Comparison of ENCODE assay signal across 9 cellular contexts in the genomic region with DNA sequence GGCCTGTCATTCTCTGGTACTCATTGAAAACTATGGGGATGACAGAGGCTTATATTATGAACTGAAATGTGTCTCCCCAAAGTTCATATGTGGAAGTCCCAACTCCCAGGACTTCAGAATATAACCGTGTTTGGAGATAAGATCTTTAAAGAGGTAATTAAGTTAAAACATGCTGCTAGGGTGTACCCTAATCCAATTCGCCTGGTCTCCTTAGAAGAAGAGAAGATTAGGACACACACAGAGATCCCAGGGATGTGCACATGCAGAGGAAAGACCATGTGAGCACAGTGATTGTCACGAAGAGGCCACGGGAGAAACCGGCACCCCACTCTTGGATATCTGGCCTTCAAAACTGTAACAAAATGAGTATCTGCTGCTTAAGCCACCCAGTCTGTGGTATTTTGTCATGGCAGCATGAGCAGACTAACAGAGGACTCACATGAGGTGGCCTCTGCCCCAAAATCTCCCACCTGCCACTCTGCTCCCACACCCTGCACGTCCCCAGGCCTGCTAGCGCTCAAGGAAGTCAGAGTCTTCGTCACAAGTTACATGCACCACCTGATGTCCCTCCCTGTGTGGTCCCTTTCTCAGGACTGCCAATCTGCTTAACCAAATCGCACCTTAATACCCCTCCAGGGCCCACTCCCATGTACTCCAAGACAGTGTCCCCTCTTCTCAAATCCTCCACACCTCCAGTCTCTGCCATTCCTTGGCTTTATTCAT. TPM values are rescaled to one million over a fixed set of nuclear protein-coding genes. Genes with fewer than 3 reads are reported as not detected.
A peak's percentile ranks its signal among the peaks of the same experiment; 100 is the strongest.
DNase-seq lines count a peak whose midpoint lies in the region; ATAC-seq and TF ChIP-seq lines count a peak whose summit lies in the region.
"Had no signal": no experiment of that assay in that cellular context is flagged by ENCODE, and none has a peak within 500 bp of the region (broad histone marks: within the 10 kb centered on the region; RNA-seq: fewer than 3 reads in every experiment).

No MANE protein-coding gene starts in this region.

- no peak for TF ChIP-seq CTCF in HCT116 (IDR thresholded peaks at IDR 0.05 in 2 of 3, conservative IDR thresholded peaks at IDR 0.05 in 1 of 3; ENCODE audit: borderline replicate concordance in 1 of 3, insufficient read depth in 1 of 3, low read depth in 2 of 3, low read length in 2 of 3)
- no peak for TF ChIP-seq CTCF in left ventricle myocardium inferior (IDR thresholded peaks at IDR 0.05; ENCODE audit: borderline replicate concordance)
- TF ChIP-seq CTCF in spleen (IDR thresholded peaks at IDR 0.05 in 8 of 11, conservative IDR thresholded peaks at IDR 0.05 in 3 of 11), result no peak

- DNase-seq in HCT116 (ENCODE audit: low read depth, low spot score) (no peak), left ventricle myocardium inferior (no peak), spleen (no peak), H7 (no peak), NCI-H345 treated with DMSO at 0.1 percent for 48 hours (lab: John Stamatoyannopoulos, UW; ENCODE audit: unreplicated experiment) (no peak)
- no peak for DNase-seq in activated CD4-positive, alpha-beta memory T cell treated with anti-CD3 and anti-CD28 coated beads for 36 hours
- DNase-seq: NCI-H1092 treated with DMSO at 0.1 percent for 48 hours had no signal

- peak overlapping the region; percentile 51 for H3K9ac ChIP-seq in HCT116 (ENCODE audit: low read length)

- TF ChIP-seq RAD21 in HCT116 (IDR thresholded peaks at IDR 0.05; ENCODE audit: low read depth), result no peak

- H3K4me1 Mint-ChIP-seq in activated CD4-positive, alpha-beta memory T cell treated with anti-CD3 and anti-CD28 coated beads for 36 hours (ENCODE audit: low read depth), result peaks cover 11% of the 10 kb centered on the region

- TF ChIP-seq POLR2A in HCT116 (IDR thresholded peaks at IDR 0.05; ENCODE audit: borderline replicate concordance, extremely low read depth, insufficient read depth, insufficient read length) (no peak), spleen (IDR thresholded peaks at IDR 0.05) (no peak)

- H3K79me2 ChIP-seq in HCT116 (ENCODE audit: insufficient read depth, low read length), result peaks cover 14% of the 10 kb centered on the region; the same call in 1 of the 2 replicates

- H3K4me3 Mint-ChIP-seq in activated CD4-positive, alpha-beta memory T cell treated with anti-CD3 and anti-CD28 coated beads for 36 hours, result no peak overlapping the region

- peak overlapping the region; percentile 78 for H3K4me2 ChIP-seq in HCT116 (ENCODE audit: low read length)

- H4K20me1 ChIP-seq in HCT116 (ENCODE audit: insufficient read depth), result no peaks in the 10 kb centered on the region

- ATAC-seq in HCT116 (peak; percentile 9; the same call in 1 of the 2 replicates), HG03025 (IDR thresholded peaks at IDR 0.05; ENCODE audit: low FRiP score, unreplicated experiment) (no peak), GM19324 (IDR thresholded peaks at IDR 0.05; ENCODE audit: low FRiP score, unreplicated experiment) (no peak)

- CTCF ChIA-PET in HCT116 (lab: Charles Lee), result interaction anchor here (1.1 to 1.8 kb wide), 2 partner anchors 15 to 45 kb away, joined by 4 read pairs; no protein-coding TSS in a partner anchor
- CTCF ChIA-PET in activated CD4-positive, alpha-beta memory T cell treated with anti-CD3 and anti-CD28 coated beads for 36 hours (lab: Charles Lee), result no interaction called here

- no peaks in the 10 kb centered on the region for H3K9me3 Mint-ChIP-seq in activated CD4-positive, alpha-beta memory T cell treated with anti-CD3 and anti-CD28 coated beads for 36 hours

- peaks cover 79% of the 10 kb centered on the region for H3K36me3 Mint-ChIP-seq in activated CD4-positive, alpha-beta memory T cell treated with anti-CD3 and anti-CD28 coated beads for 36 hours

- 82 to 88% (median 86%) methylated on average over 9 of the region's 9 CpGs for WGBS in spleen, 5 donors

- no peaks in the 10 kb centered on the region for H3K27me3 ChIP-seq in HCT116 (ENCODE audit: insufficient read depth, low read length)
- H3K27me3 ChIP-seq in left ventricle myocardium inferior (ENCODE audit: low read depth), result no peaks in the 10 kb centered on the region
- H3K27me3 ChIP-seq in spleen (replicated peaks in 1 of 7), result no peaks in the 10 kb centered on the region
- no peaks in the 10 kb centered on the region for H3K27me3 ChIP-seq in H7 (ENCODE audit: control insufficient read depth, insufficient read depth, low read length)

- peak overlapping the region; percentile 35 for H3K27ac Mint-ChIP-seq in activated CD4-positive, alpha-beta memory T cell treated with anti-CD3 and anti-CD28 coated beads for 36 hours

- H3K36me3 ChIP-seq in HCT116 (ENCODE audit: control insufficient read depth in 1 of 2, insufficient read depth in 2 of 2, low read length in 2 of 2), result peaks cover 13 to 62% of the 10 kb centered on the region in 2 experiments
- peaks cover 86% of the 10 kb centered on the region for H3K36me3 ChIP-seq in left ventricle myocardium inferior
- peaks cover 2 to 100% (median 97%) of the 10 kb centered on the region in 6 donors for H3K36me3 ChIP-seq in spleen
- H3K36me3 ChIP-seq in H7 (replicated peaks; ENCODE audit: control insufficient read depth, insufficient read depth, low read length), result peaks cover 17% of the 10 kb centered on the region

- no peak overlapping the region for H2AFZ ChIP-seq in HCT116 (ENCODE audit: low read depth, low read length, poor library complexity, severe bottlenecking)

- POLR2A ChIA-PET in HCT116 (lab: Charles Lee), result no interaction called here
- POLR2A ChIA-PET in activated CD4-positive, alpha-beta memory T cell treated with anti-CD3 and anti-CD28 coated beads for 36 hours (lab: Charles Lee), result interaction anchor here (1.0 kb wide), 1 partner anchor 11 kb away, joined by 3 read pairs; no protein-coding TSS in a partner anchor

- BruUV-seq in HCT116 (replicated peaks; lab: Mats Ljungman, UMichigan), result TSS peak; percentile 78

- RAD21 ChIA-PET in HCT116 (lab: Charles Lee; ENCODE audit: low non-redundant PET in 1 of 2, low total read pairs in 2 of 2, uncharacterized antibody in 2 of 2, unreplicated experiment in 2 of 2), result interaction anchor here (0.6 to 1.5 kb wide), 3 partner anchors 15 to 44 kb away, joined by 3 to 4 read pairs (median 4); no protein-coding TSS in a partner anchor

- H3K9me3 ChIP-seq in HCT116 (ENCODE audit: control insufficient read depth in 1 of 2, insufficient read depth in 1 of 2, low read depth in 1 of 2, low read length in 2 of 2) (no peaks in the 10 kb centered on the region), left ventricle myocardium inferior (replicated peaks) (no peaks in the 10 kb centered on the region), spleen (no peaks in the 10 kb centered on the region)

- H3K4me1 ChIP-seq in HCT116 (ENCODE audit: control insufficient read depth in 1 of 2, insufficient read depth in 2 of 2, low read length in 2 of 2) (peaks cover 36 to 72% of the 10 kb centered on the region in 2 experiments), left ventricle myocardium inferior (peaks cover 81% of the 10 kb centered on the region), spleen (peaks cover 0 to 36% (median 16%) of the 10 kb centered on the region in 6 donors)

- intact Hi-C loops in HCT116 (cut with micrococcal nuclease) (loop anchor here (2.0 kb wide), 2 partner anchors 37 to 45 kb away; a partner anchor contains a TSS), left ventricle myocardium inferior (cut with micrococcal nuclease) (loop anchor here (5.0 kb wide), 1 partner anchor 48 kb away; a partner anchor contains a TSS), spleen (cut with DNase I; ENCODE audit: low total_unique reads) (no loop called here)
- intact Hi-C loops in activated CD4-positive, alpha-beta memory T cell treated with anti-CD3 and anti-CD28 coated beads for 36 hours (cut with micrococcal nuclease), result no loop called here

- peak overlapping the region; percentile 94 for H3K27ac ChIP-seq in HCT116 (ENCODE audit: low read depth, low read length)
- H3K27ac ChIP-seq in left ventricle myocardium inferior (replicated peaks), result peak overlapping the region; percentile 90
- peak overlapping the region in 5 of 8 donors; percentile 37 to 61 (median 54) for H3K27ac ChIP-seq in spleen

- H3K27me3 Mint-ChIP-seq in activated CD4-positive, alpha-beta memory T cell treated with anti-CD3 and anti-CD28 coated beads for 36 hours, result no peaks in the 10 kb centered on the region

- H3K9me2 ChIP-seq in HCT116 (ENCODE audit: insufficient read depth), result no peaks in the 10 kb centered on the region

- peak overlapping the region in 1 of 2 experiments; percentile 29; a peak in 2 of 4 replicates for H3K4me3 ChIP-seq in HCT116 (replicated peaks in 1 of 2; ENCODE audit: low read depth in 1 of 2, low read length in 2 of 2)
- peak overlapping the region; percentile 14 for H3K4me3 ChIP-seq in left ventricle myocardium inferior
- no peak overlapping the region for H3K4me3 ChIP-seq in spleen
- H3K4me3 ChIP-seq in H7 (ENCODE audit: insufficient read depth, low read depth, low read length), result no peak overlapping the region

TF ChIP-seq in HCT116, 20 proteins besides CTCF, POLR2A, EP300 and RAD21:
- no peak for TF ChIP-seq SIN3A (IDR thresholded peaks at IDR 0.05; ENCODE audit: low read depth)
- no peak for TF ChIP-seq EZH2 (IDR thresholded peaks at IDR 0.05)
- TF ChIP-seq ELF1 (IDR thresholded peaks at IDR 0.05; ENCODE audit: borderline replicate concordance, low read depth), result no peak
- no peak for TF ChIP-seq EGR1 (IDR thresholded peaks at IDR 0.05; ENCODE audit: low read depth)
- TF ChIP-seq SP1 (IDR thresholded peaks at IDR 0.05; ENCODE audit: low read depth), result no peak
- no peak for TF ChIP-seq SRF (IDR thresholded peaks at IDR 0.05; ENCODE audit: low read depth)
- TF ChIP-seq CEBPB (IDR thresholded peaks at IDR 0.05; ENCODE audit: low read depth), result no peak
- no peak for TF ChIP-seq TCF7L2 (IDR thresholded peaks at IDR 0.05; ENCODE audit: borderline replicate concordance, extremely low read depth, insufficient read depth, insufficient read length)
- TF ChIP-seq ZFX (IDR thresholded peaks at IDR 0.05), result no peak

RNA-seq across cellular contexts. Expression of a gene that starts 26.8 kb away (rescaled TPM):
- total RNA-seq in HCT116 (2021; ENCODE audit: unreplicated experiment), result not detected
- polyA plus RNA-seq in HCT116 (2012), result 1.4 and 1.8 TPM in 2 replicates
- not detected for total RNA-seq in activated CD4-positive, alpha-beta memory T cell treated with anti-CD3 and anti-CD28 coated beads for 36 hours
- total RNA-seq in left ventricle myocardium inferior, result 34.3 TPM
- total RNA-seq in spleen, result 1 to 10 TPM in 6 of 7 donors, not detected in 1; 1.0 to 3.8 (median 2.0) TPM
- 1 to 10 TPM; 5.6 to 8.0 (median 6.7) TPM for polyA plus RNA-seq in spleen
- total RNA-seq in H7 (2014; rRNA removed; shearing (Covaris generic)), result 4.9 and 5.1 TPM in 2 replicates

RNA-seq across cellular contexts. Expression of a gene that starts 46.0 kb away (rescaled TPM):
- 181 TPM for total RNA-seq in HCT116 (2021; ENCODE audit: unreplicated experiment)
- 242 and 336 TPM in 2 replicates for polyA plus RNA-seq in HCT116 (2012)
- 100 to 1,000 TPM; 237 to 242 TPM for total RNA-seq in activated CD4-positive, alpha-beta memory T cell treated with anti-CD3 and anti-CD28 coated beads for 36 hours
- total RNA-seq in left ventricle myocardium inferior, result 390 TPM
- total RNA-seq in spleen, result 100 to 1,000 TPM; 102 to 201 (median 157) TPM
- 100 to 1,000 TPM in 2 of 3 donors, 10 to 100 TPM in 1; 89.9 to 143 (median 117) TPM for polyA plus RNA-seq in spleen
- total RNA-seq in H7 (2014; rRNA removed; shearing (Covaris generic)), result 42.1 and 67.3 TPM in 2 replicates

Comparison
In these comparisons a context has a peak if more than half of its experiments do, and no peak if none do; other contexts are left out.
1. intact Hi-C loops: an anchor here in HCT116 (2.0 kb wide) and left ventricle myocardium inferior (5.0 kb wide); none called in activated CD4-positive, alpha-beta memory T cell treated with anti-CD3 and anti-CD28 coated beads for 36 hours and spleen.